8 cellular contexts compared by ENCODE assay signal in genomic region chr22:49852898-49853894, GRCh38. TPM values are rescaled to one million over a fixed set of nuclear protein-coding genes. Genes with fewer than 3 reads are reported as not detected.
A peak's percentile ranks its signal among the peaks of the same experiment; 100 is the strongest.
DNase-seq lines count a peak whose midpoint lies in the region; ATAC-seq and TF ChIP-seq lines count a peak whose summit lies in the region.

Gene ZBED4 (plus strand): TSS chr22:49853844. CDS start chr22:49883663, 29,819 bp downstream.

- no peaks in the 10 kb centered on the region for H3K4me1 ChIP-seq in RWPE2 (ENCODE audit: insufficient read depth, poor library complexity, severe bottlenecking)
- peaks cover 14 to 31% of the 10 kb centered on the region in 2 donors for H3K4me1 ChIP-seq in naive thymus-derived CD4-positive, alpha-beta T cell (ENCODE audit: control insufficient read depth in 2 of 2, insufficient read depth in 2 of 2, low read length in 2 of 2)

- H3K36me3 Mint-ChIP-seq in activated T-helper 2 cell treated with anti-CD3 and anti-CD28 coated beads, Interferon-gamma antibody, Interleukin-2, Interleukin-4, amounts not matched to agents 10 μg/mL and 5 μg/mL and 100 μg/mL, durations not matched to agents 14 hours and 24 hours and 36 hours (ENCODE audit: low read depth), result peaks cover 17% of the 10 kb centered on the region
- H3K36me3 Mint-ChIP-seq in naive thymus-derived CD4-positive, alpha-beta T cell, result peaks cover 0 to under 1% (median 0%) of the 10 kb centered on the region in 5 donors
- H3K36me3 Mint-ChIP-seq in stimulated activated memory B cell treated with anti-CD40 and anti-IgM and Interleukin-4, amounts not matched to agents 10 μg/mL and 1 μg/mL and 100 μg/mL, for 72 hours, result no peaks in the 10 kb centered on the region

- H3K4me3 Mint-ChIP-seq in activated T-helper 2 cell treated with anti-CD3 and anti-CD28 coated beads, Interferon-gamma antibody, Interleukin-2, Interleukin-4, amounts not matched to agents 10 μg/mL and 5 μg/mL and 100 μg/mL, durations not matched to agents 14 hours and 24 hours and 36 hours (ENCODE audit: low read depth), result peak within 1 kb of the TSS; percentile 93
- H3K4me3 Mint-ChIP-seq in naive thymus-derived CD4-positive, alpha-beta T cell, result peak within 1 kb of the TSS; percentile 90 to 99 (median 96)
- H3K4me3 Mint-ChIP-seq in stimulated activated memory B cell treated with anti-CD40 and anti-IgM and Interleukin-4, amounts not matched to agents 10 μg/mL and 1 μg/mL and 100 μg/mL, for 72 hours, result peak within 1 kb of the TSS; percentile 96

- peak within 1 kb of the TSS; percentile 50 for H3K27ac ChIP-seq in RWPE2 (ENCODE audit: poor library complexity, severe bottlenecking)
- H3K27ac ChIP-seq in naive thymus-derived CD4-positive, alpha-beta T cell (ENCODE audit: low read depth, low read length), result peak within 1 kb of the TSS; percentile 90

- H3K9me3 Mint-ChIP-seq in activated T-helper 2 cell treated with anti-CD3 and anti-CD28 coated beads, Interferon-gamma antibody, Interleukin-2, Interleukin-4, amounts not matched to agents 10 μg/mL and 5 μg/mL and 100 μg/mL, durations not matched to agents 14 hours and 24 hours and 36 hours, result no peaks in the 10 kb centered on the region
- peaks cover 0 to 3% (median 0%) of the 10 kb centered on the region in 11 donors for H3K9me3 Mint-ChIP-seq in naive thymus-derived CD4-positive, alpha-beta T cell
- no peaks in the 10 kb centered on the region for H3K9me3 Mint-ChIP-seq in stimulated activated memory B cell treated with anti-CD40 and anti-IgM and Interleukin-4, amounts not matched to agents 10 μg/mL and 1 μg/mL and 100 μg/mL, for 72 hours

- peaks cover 5% of the 10 kb centered on the region for H3K27me3 Mint-ChIP-seq in activated T-helper 2 cell treated with anti-CD3 and anti-CD28 coated beads, Interferon-gamma antibody, Interleukin-2, Interleukin-4, amounts not matched to agents 10 μg/mL and 5 μg/mL and 100 μg/mL, durations not matched to agents 14 hours and 24 hours and 36 hours (ENCODE audit: low read depth)
- H3K27me3 Mint-ChIP-seq in naive thymus-derived CD4-positive, alpha-beta T cell, result peaks cover 0 to 17% (median 0%) of the 10 kb centered on the region in 5 donors
- peaks cover 31% of the 10 kb centered on the region for H3K27me3 Mint-ChIP-seq in stimulated activated memory B cell treated with anti-CD40 and anti-IgM and Interleukin-4, amounts not matched to agents 10 μg/mL and 1 μg/mL and 100 μg/mL, for 72 hours

- CTCF ChIA-PET in naive thymus-derived CD4-positive, alpha-beta T cell (lab: Charles Lee), result no interaction called here

- H3K27me3 ChIP-seq in RWPE2 (ENCODE audit: insufficient read depth, poor library complexity, severe bottlenecking), result peaks cover 26% of the 10 kb centered on the region
- no peaks in the 10 kb centered on the region for H3K27me3 ChIP-seq in naive thymus-derived CD4-positive, alpha-beta T cell (ENCODE audit: control insufficient read depth in 2 of 2, insufficient read depth in 2 of 2, low read length in 2 of 2)

- peak; percentile 77 for ATAC-seq in RWPE2 (ENCODE audit: low read depth)
- peak; percentile 95 for ATAC-seq in naive thymus-derived CD4-positive, alpha-beta T cell
- ATAC-seq in stimulated activated memory B cell treated with anti-CD40 and anti-IgM and Interleukin-4, amounts not matched to agents 10 μg/mL and 1 μg/mL and 100 μg/mL, for 72 hours, result peak; percentile 93

- no peaks in the 10 kb centered on the region for H3K9me3 ChIP-seq in RWPE2 (ENCODE audit: severe bottlenecking)
- no peaks in the 10 kb centered on the region for H3K9me3 ChIP-seq in naive thymus-derived CD4-positive, alpha-beta T cell (ENCODE audit: control insufficient read depth in 2 of 3, low read length in 3 of 3)

- H3K36me3 ChIP-seq in RWPE2 (ENCODE audit: low read depth), result no peaks in the 10 kb centered on the region
- no peaks in the 10 kb centered on the region for H3K36me3 ChIP-seq in naive thymus-derived CD4-positive, alpha-beta T cell (ENCODE audit: control insufficient read depth in 2 of 3, insufficient read depth in 3 of 3, low read length in 3 of 3)

- peak within 1 kb of the TSS; percentile 84 for H3K4me3 ChIP-seq in LNCaP clone FGC (ENCODE audit: low read depth, low read length)
- H3K4me3 ChIP-seq in RWPE2 (ENCODE audit: severe bottlenecking), result peak within 1 kb of the TSS; percentile 86
- peak within 1 kb of the TSS; percentile 68 for H3K4me3 ChIP-seq in fibroblast of mammary gland (ENCODE audit: control insufficient read depth, low read depth, low read length)
- H3K4me3 ChIP-seq in naive thymus-derived CD4-positive, alpha-beta T cell (ENCODE audit: low read length), result peak within 1 kb of the TSS; percentile 68

- TF ChIP-seq CTCF in LNCaP clone FGC (IDR thresholded peaks at IDR 0.05; ENCODE audit: control insufficient read depth, extremely low read depth, insufficient read depth) (no peak), RWPE2 (IDR thresholded peaks at IDR 0.05; ENCODE audit: poor library complexity, severe bottlenecking) (no peak), fibroblast of mammary gland (conservative IDR thresholded peaks at IDR 0.05; ENCODE audit: control insufficient read depth, insufficient read depth, low read depth, low read length) (no peak)

- peak within 1 kb of the TSS; percentile 96 for H3K27ac Mint-ChIP-seq in activated T-helper 2 cell treated with anti-CD3 and anti-CD28 coated beads, Interferon-gamma antibody, Interleukin-2, Interleukin-4, amounts not matched to agents 10 μg/mL and 5 μg/mL and 100 μg/mL, durations not matched to agents 14 hours and 24 hours and 36 hours
- peak within 1 kb of the TSS; percentile 86 to 97 (median 93) for H3K27ac Mint-ChIP-seq in naive thymus-derived CD4-positive, alpha-beta T cell
- peak within 1 kb of the TSS; percentile 88 for H3K27ac Mint-ChIP-seq in stimulated activated memory B cell treated with anti-CD40 and anti-IgM and Interleukin-4, amounts not matched to agents 10 μg/mL and 1 μg/mL and 100 μg/mL, for 72 hours

- POLR2A ChIA-PET in naive thymus-derived CD4-positive, alpha-beta T cell (lab: Charles Lee), result interaction anchor here (0.7 to 1.6 kb wide), 7 partner anchors 13 to 86 kb away, joined by 3 to 14 read pairs (median 3); partner anchors contain the start of genes ALG12, BRD1 and CRELD2

- peak; percentile 97 for DNase-seq in EL
- DNase-seq in H4 (ENCODE audit: low spot score), result peak; percentile 90
- DNase-seq in LNCaP clone FGC (ENCODE audit: low read depth), result peak; percentile 80
- peak; percentile 94 for DNase-seq in RWPE2 (ENCODE audit: low spot score)
- peak; percentile 99 for DNase-seq in activated T-helper 2 cell treated with anti-CD3 and anti-CD28 coated beads, Interferon-gamma antibody, Interleukin-2, Interleukin-4, amounts not matched to agents 10 μg/mL and 5 μg/mL and 100 μg/mL, durations not matched to agents 14 hours and 24 hours and 36 hours (ENCODE audit: low spot score)
- DNase-seq in fibroblast of mammary gland (ENCODE audit: low read depth), result peak; percentile 94
- DNase-seq in naive thymus-derived CD4-positive, alpha-beta T cell, result peak; percentile 90 to 100 (median 98)

- intact Hi-C loops in activated T-helper 2 cell treated with anti-CD3 and anti-CD28 coated beads, Interferon-gamma antibody, Interleukin-2, Interleukin-4, amounts not matched to agents 10 μg/mL and 5 μg/mL and 100 μg/mL, durations not matched to agents 14 hours and 24 hours and 36 hours (cut with micrococcal nuclease), result loop anchor here (2.0 kb wide), 2 partner anchors 14 to 66 kb away; partner anchors contain the start of genes ALG12 and CRELD2
- intact Hi-C loops in naive thymus-derived CD4-positive, alpha-beta T cell (cut with micrococcal nuclease), result loop anchor here (1.0 to 5.0 kb wide), 10 partner anchors 14 to 339 kb away; partner anchors contain the start of genes ALG12 (in 2 of the 2), CRELD2 (in 2 of the 2), BRD1 (in 1 of the 2) and PIM3 (in 1 of the 2)

- peaks cover 40% of the 10 kb centered on the region for H3K4me1 Mint-ChIP-seq in activated T-helper 2 cell treated with anti-CD3 and anti-CD28 coated beads, Interferon-gamma antibody, Interleukin-2, Interleukin-4, amounts not matched to agents 10 μg/mL and 5 μg/mL and 100 μg/mL, durations not matched to agents 14 hours and 24 hours and 36 hours (ENCODE audit: low read depth)
- peaks cover 30 to 62% (median 45%) of the 10 kb centered on the region in 7 donors for H3K4me1 Mint-ChIP-seq in naive thymus-derived CD4-positive, alpha-beta T cell
- peaks cover 37% of the 10 kb centered on the region for H3K4me1 Mint-ChIP-seq in stimulated activated memory B cell treated with anti-CD40 and anti-IgM and Interleukin-4, amounts not matched to agents 10 μg/mL and 1 μg/mL and 100 μg/mL, for 72 hours

RNA-seq across cellular contexts. Expression of gene ZBED4, which starts in this region (rescaled TPM):
- total RNA-seq in H4 (2014; rRNA removed; shearing (Covaris generic)), result 5.1 and 9.1 TPM in 2 replicates
- total RNA-seq in activated T-helper 2 cell treated with anti-CD3 and anti-CD28 coated beads, Interferon-gamma antibody, Interleukin-2, Interleukin-4, amounts not matched to agents 10 μg/mL and 5 μg/mL and 100 μg/mL, durations not matched to agents 14 hours and 24 hours and 36 hours, result 25.2 and 25.6 TPM in 2 replicates
- total RNA-seq in naive thymus-derived CD4-positive, alpha-beta T cell, result 10 to 100 TPM; 13.6 to 20.1 (median 17.1) TPM
- polyA plus RNA-seq in naive thymus-derived CD4-positive, alpha-beta T cell, result 10 to 100 TPM in 1 of 2 donors, 1 to 10 TPM in 1; 6.0 to 10.6 TPM

Comparison
In these comparisons a context has a peak if more than half of its experiments do, and no peak if none do; other contexts are left out.
1. Peak in every context shown above with its lines: DNase-seq, ATAC-seq, H3K4me3 ChIP-seq and H3K27ac ChIP-seq.